1 cellular context compared by ENCODE assay signal in genomic region chr20:32569380-32570305, GRCh38.
TF ChIP-seq lines count a peak whose summit lies in the region.

No MANE protein-coding gene starts in this region.

TF ChIP-seq in GM12878, 131 proteins besides CTCF, POLR2A, EP300 and RAD21:
- TF ChIP-seq IRF5 (IDR thresholded peaks at IDR 0.05; ENCODE audit: borderline replicate concordance) (no peak), PRDM15 (CRISPR knock-in tag; IDR thresholded peaks at IDR 0.05) (no peak), LARP7 (IDR thresholded peaks at IDR 0.05) (no peak), SUZ12 (IDR thresholded peaks at IDR 0.05; ENCODE audit: unreplicated experiment) (no peak), BCL11A (IDR thresholded peaks at IDR 0.05; ENCODE audit: low read depth, low read length) (no peak), DPF2 (IDR thresholded peaks at IDR 0.05) (no peak), YY1 (IDR thresholded peaks at IDR 0.05; ENCODE audit: low read depth, low read length) (no peak), MEF2A (IDR thresholded peaks at IDR 0.05; ENCODE audit: insufficient read depth, low read depth, low read length) (no peak), STAT1 (conservative IDR thresholded peaks at IDR 0.05) (no peak), ZBTB11 (CRISPR knock-in tag; IDR thresholded peaks at IDR 0.05) (no peak), ETV6 (conservative IDR thresholded peaks at IDR 0.05 in 1 of 2, IDR thresholded peaks at IDR 0.05 in 1 of 2; ENCODE audit: borderline replicate concordance in 1 of 2, low read depth in 1 of 2) (no peak), RFX5 (IDR thresholded peaks at IDR 0.05; ENCODE audit: low read depth, low read length) (no peak), USF2 (IDR thresholded peaks at IDR 0.05; ENCODE audit: borderline replicate concordance, low read depth, low read length) (no peak), ZNF384 (IDR thresholded peaks at IDR 0.05; ENCODE audit: borderline replicate concordance, low read depth, low read length) (no peak), ASH2L (IDR thresholded peaks at IDR 0.05; ENCODE audit: borderline replicate concordance, low read depth) (no peak), BACH1 (IDR thresholded peaks at IDR 0.05; ENCODE audit: borderline replicate concordance) (no peak), SREBF2 (IDR thresholded peaks at IDR 0.05; ENCODE audit: low read length) (no peak)
- TF ChIP-seq, protein P1, sequence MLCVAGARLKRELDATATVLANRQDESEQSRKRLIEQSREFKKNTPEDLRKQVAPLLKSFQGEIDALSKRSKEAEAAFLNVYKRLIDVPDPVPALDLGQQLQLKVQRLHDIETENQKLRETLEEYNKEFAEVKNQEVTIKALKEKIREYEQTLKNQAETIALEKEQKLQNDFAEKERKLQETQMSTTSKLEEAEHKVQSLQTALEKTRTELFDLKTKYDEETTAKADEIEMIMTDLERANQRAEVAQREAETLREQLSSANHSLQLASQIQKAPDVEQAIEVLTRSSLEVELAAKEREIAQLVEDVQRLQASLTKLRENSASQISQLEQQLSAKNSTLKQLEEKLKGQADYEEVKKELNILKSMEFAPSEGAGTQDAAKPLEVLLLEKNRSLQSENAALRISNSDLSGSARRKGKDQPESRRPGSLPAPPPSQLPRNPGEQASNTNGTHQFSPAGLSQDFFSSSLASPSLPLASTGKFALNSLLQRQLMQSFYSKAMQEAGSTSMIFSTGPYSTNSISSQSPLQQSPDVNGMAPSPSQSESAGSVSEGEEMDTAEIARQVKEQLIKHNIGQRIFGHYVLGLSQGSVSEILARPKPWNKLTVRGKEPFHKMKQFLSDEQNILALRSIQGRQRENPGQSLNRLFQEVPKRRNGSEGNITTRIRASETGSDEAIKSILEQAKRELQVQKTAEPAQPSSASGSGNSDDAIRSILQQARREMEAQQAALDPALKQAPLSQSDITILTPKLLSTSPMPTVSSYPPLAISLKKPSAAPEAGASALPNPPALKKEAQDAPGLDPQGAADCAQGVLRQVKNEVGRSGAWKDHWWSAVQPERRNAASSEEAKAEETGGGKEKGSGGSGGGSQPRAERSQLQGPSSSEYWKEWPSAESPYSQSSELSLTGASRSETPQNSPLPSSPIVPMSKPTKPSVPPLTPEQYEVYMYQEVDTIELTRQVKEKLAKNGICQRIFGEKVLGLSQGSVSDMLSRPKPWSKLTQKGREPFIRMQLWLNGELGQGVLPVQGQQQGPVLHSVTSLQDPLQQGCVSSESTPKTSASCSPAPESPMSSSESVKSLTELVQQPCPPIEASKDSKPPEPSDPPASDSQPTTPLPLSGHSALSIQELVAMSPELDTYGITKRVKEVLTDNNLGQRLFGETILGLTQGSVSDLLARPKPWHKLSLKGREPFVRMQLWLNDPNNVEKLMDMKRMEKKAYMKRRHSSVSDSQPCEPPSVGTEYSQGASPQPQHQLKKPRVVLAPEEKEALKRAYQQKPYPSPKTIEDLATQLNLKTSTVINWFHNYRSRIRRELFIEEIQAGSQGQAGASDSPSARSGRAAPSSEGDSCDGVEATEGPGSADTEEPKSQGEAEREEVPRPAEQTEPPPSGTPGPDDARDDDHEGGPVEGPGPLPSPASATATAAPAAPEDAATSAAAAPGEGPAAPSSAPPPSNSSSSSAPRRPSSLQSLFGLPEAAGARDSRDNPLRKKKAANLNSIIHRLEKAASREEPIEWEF (IDR thresholded peaks at IDR 0.05; ENCODE audit: insufficient replicate concordance, low read depth, low read length), result no peak
